Comparison of ENCODE assay signal across 13 cellular contexts in genomic region chr7:130987092-130987491, GRCh38.
DNase-seq lines count a peak whose midpoint lies in the region; ATAC-seq and TF ChIP-seq lines count a peak whose summit lies in the region.
"Had no signal": no experiment of that assay in that cellular context is flagged by ENCODE, and none has a peak within 500 bp of the region (broad histone marks: within the 10 kb centered on the region; RNA-seq: fewer than 3 reads in every experiment).

No MANE protein-coding gene starts in this region.

- no peaks in the 10 kb centered on the region for H3K9me2 ChIP-seq in hepatocyte (replicated peaks; ENCODE audit: insufficient read depth)

- peaks cover 38% of the 10 kb centered on the region for H3K36me3 ChIP-seq in CD4-positive, CD25-positive, alpha-beta regulatory T cell (ENCODE audit: control insufficient read depth, insufficient read depth, low read length)
- H3K36me3 ChIP-seq in HEK293 (ENCODE audit: control insufficient read depth in 2 of 2, insufficient read depth in 1 of 2, low read length in 2 of 2) (no peaks in the 10 kb centered on the region), hepatocyte (replicated peaks; ENCODE audit: insufficient read depth, low read depth) (no peaks in the 10 kb centered on the region)

- H4K20me1 ChIP-seq in hepatocyte (ENCODE audit: insufficient read depth, poor library complexity, severe bottlenecking): no peaks in the 10 kb centered on the region

- H3K27ac ChIP-seq in CD4-positive, CD25-positive, alpha-beta regulatory T cell (ENCODE audit: insufficient read depth, low read length, poor library complexity, severe bottlenecking): peak overlapping the region; percentile 85
- H3K27ac ChIP-seq in HEK293 (ENCODE audit: extremely low read depth, low read depth, low read length) (no peak overlapping the region), cingulate gyrus (ENCODE audit: low read depth, low read length) (peak overlapping the region; percentile 42), hepatocyte (no peak overlapping the region)

- no peak for ATAC-seq in CD4-positive, CD25-positive, alpha-beta regulatory T cell (ENCODE audit: low read depth in 2 of 2)
- ATAC-seq in naive thymus-derived CD8-positive, alpha-beta T cell: no peak
- no peak for ATAC-seq in HG02981 (IDR thresholded peaks at IDR 0.05; ENCODE audit: unreplicated experiment)

- H3K4me1 ChIP-seq in CD4-positive, CD25-positive, alpha-beta regulatory T cell (ENCODE audit: control insufficient read depth, insufficient read depth, low read length, poor library complexity, severe bottlenecking): peaks cover 93% of the 10 kb centered on the region
- no peaks in the 10 kb centered on the region; the same call in 1 of the 2 replicates for H3K4me1 ChIP-seq in HEK293 (ENCODE audit: control insufficient read depth, insufficient read depth, low read length)
- no peaks in the 10 kb centered on the region for H3K4me1 ChIP-seq in hepatocyte (ENCODE audit: insufficient read depth)

- H3K27me3 Mint-ChIP-seq in CD4-positive, CD25-positive, alpha-beta regulatory T cell: no peaks in the 10 kb centered on the region
- H3K27me3 Mint-ChIP-seq in naive thymus-derived CD8-positive, alpha-beta T cell: no peaks in the 10 kb centered on the region

- H3K4me2 ChIP-seq in hepatocyte: no peak overlapping the region

- H3K4me1 Mint-ChIP-seq in CD4-positive, CD25-positive, alpha-beta regulatory T cell: peaks cover 40 to 80% (median 56%) of the 10 kb centered on the region in 4 donors
- H3K4me1 Mint-ChIP-seq in naive thymus-derived CD8-positive, alpha-beta T cell: peaks cover 46 to 81% (median 72%) of the 10 kb centered on the region in 4 donors

- no peak overlapping the region for H2AFZ ChIP-seq in hepatocyte

- CTCF ChIA-PET in HEK293 (lab: Yijun Ruan, JAX): interaction anchor here (0.8 kb wide), 1 partner anchor 17 kb away, joined by 3 read pairs; no protein-coding TSS in a partner anchor

- TF ChIP-seq CTCF in HEK293 (tag by site-specific recombination; IDR thresholded peaks at IDR 0.05) (no peak), hepatocyte (IDR thresholded peaks at IDR 0.05; ENCODE audit: poor library complexity) (no peak)

- peak overlapping the region; percentile 90 to 97 (median 93) for H3K27ac Mint-ChIP-seq in CD4-positive, CD25-positive, alpha-beta regulatory T cell
- H3K27ac Mint-ChIP-seq in naive thymus-derived CD8-positive, alpha-beta T cell: peak overlapping the region in 8 of 10 donors; percentile 74 to 95 (median 88)

- DNase-seq in CD4-positive, CD25-positive, alpha-beta regulatory T cell: no peak
- no peak for DNase-seq in naive thymus-derived CD8-positive, alpha-beta T cell
- no peak for DNase-seq in globus pallidus (ENCODE audit: low spot score)
- no peak for DNase-seq in hepatocyte (ENCODE audit: low spot score)
- no peak for DNase-seq in cerebellar cortex (ENCODE audit: low spot score)
- DNase-seq: activated T-cell treated with anti-CD3 and anti-CD28 coated beads, Interleukin-2, amount 50 U/mL, for 4 hours; C1 segment of cervical spinal cord; KG1; T-helper 9 cell had no signal

- H3K4me3 Mint-ChIP-seq in CD4-positive, CD25-positive, alpha-beta regulatory T cell: peak overlapping the region in 2 of 4 donors; percentile 48 to 53
- peak overlapping the region in 7 of 10 donors; percentile 5 to 60 (median 29) for H3K4me3 Mint-ChIP-seq in naive thymus-derived CD8-positive, alpha-beta T cell

- no peaks in the 10 kb centered on the region for H3K9me3 ChIP-seq in CD4-positive, CD25-positive, alpha-beta regulatory T cell (ENCODE audit: control insufficient read depth in 2 of 2, low read length in 2 of 2)
- H3K9me3 ChIP-seq in HEK293 (ENCODE audit: control insufficient read depth, insufficient read depth, low read depth, low read length): no peaks in the 10 kb centered on the region
- no peaks in the 10 kb centered on the region for H3K9me3 ChIP-seq in hepatocyte (ENCODE audit: low read depth)
- H3K9me3 ChIP-seq: vagina had no signal

- peak overlapping the region; percentile 4 for H3K4me3 ChIP-seq in CD4-positive, CD25-positive, alpha-beta regulatory T cell (ENCODE audit: low read depth, low read length)
- H3K4me3 ChIP-seq in HEK293 (ENCODE audit: low read depth, low read length) (no peak overlapping the region), hepatocyte (no peak overlapping the region)
- H3K4me3 ChIP-seq: vagina had no signal

- POLR2A ChIA-PET in HEK293 (lab: Yijun Ruan, JAX): no interaction called here
- POLR2A ChIA-PET in naive thymus-derived CD8-positive, alpha-beta T cell (lab: Charles Lee): interaction anchor here (0.7 kb wide), 1 partner anchor 28 kb away, joined by 4 read pairs; no protein-coding TSS in a partner anchor

- H3K27me3 ChIP-seq in CD4-positive, CD25-positive, alpha-beta regulatory T cell (ENCODE audit: control insufficient read depth, insufficient read depth, low read length): no peaks in the 10 kb centered on the region
- H3K27me3 ChIP-seq in hepatocyte: no peaks in the 10 kb centered on the region
- H3K27me3 ChIP-seq: vagina had no signal

- H3K36me3 Mint-ChIP-seq in CD4-positive, CD25-positive, alpha-beta regulatory T cell: peaks cover 15% of the 10 kb centered on the region
- H3K36me3 Mint-ChIP-seq in naive thymus-derived CD8-positive, alpha-beta T cell: peaks cover 0 to 38% (median 0%) of the 10 kb centered on the region in 3 donors

- WGBS in hepatocyte (ENCODE audit: low lambda C conversion rate, missing lambda C conversion rate): 86% methylated on average over 4 of the region's 4 CpGs

- H3K79me2 ChIP-seq in hepatocyte: no peaks in the 10 kb centered on the region

- H3K9me3 Mint-ChIP-seq in CD4-positive, CD25-positive, alpha-beta regulatory T cell: no peaks in the 10 kb centered on the region
- H3K9me3 Mint-ChIP-seq in naive thymus-derived CD8-positive, alpha-beta T cell: no peaks in the 10 kb centered on the region
- H3K9me3 Mint-ChIP-seq: activated T-cell treated with anti-CD3 and anti-CD28 coated beads, Interleukin-2, amount 50 U/mL, for 4 hours had no signal

TF ChIP-seq in HEK293, 187 proteins besides CTCF, POLR2A, EP300 and RAD21:
- TF ChIP-seq ZNF184 (tag by site-specific recombination; IDR thresholded peaks at IDR 0.05) (no peak), ZNF623 (tag by site-specific recombination; IDR thresholded peaks at IDR 0.05) (peak; percentile 82)

Comparison
In these comparisons a context has a peak if more than half of its experiments do, and no peak if none do; other contexts are left out.
1. H3K27ac ChIP-seq: peak in CD4-positive, CD25-positive, alpha-beta regulatory T cell (single experiment) and cingulate gyrus (single experiment); none in HEK293 (single experiment) and hepatocyte (single experiment).